In genomic region chr2:176187306-176188217, GRCh38 we compare ENCODE assay signal across 8 cellular contexts. TPM values are rescaled to one million over a fixed set of nuclear protein-coding genes. Genes with fewer than 3 reads are reported as not detected.
A peak's percentile ranks its signal among the peaks of the same experiment; 100 is the strongest.
DNase-seq lines count a peak whose midpoint lies in the region; TF ChIP-seq lines count a peak whose summit lies in the region.

No MANE protein-coding gene starts in this region.

- TF ChIP-seq CTCF in brain microvascular endothelial cell (IDR thresholded peaks at IDR 0.05; ENCODE audit: low read depth, low read length, missing control alignments) (no peak), uterus (IDR thresholded peaks at IDR 0.05) (no peak)

- no peak for TF ChIP-seq POLR2A in uterus (IDR thresholded peaks at IDR 0.05)

- H3K36me3 ChIP-seq in brain microvascular endothelial cell (replicated peaks) (no peaks in the 10 kb centered on the region), uterus (no peaks in the 10 kb centered on the region)

- no peaks in the 10 kb centered on the region for H3K36me3 Mint-ChIP-seq in IgD-negative memory B cell

- peaks cover 1 to 16% (median 15%) of the 10 kb centered on the region in 3 donors for H3K4me1 Mint-ChIP-seq in IgD-negative memory B cell

- H3K27ac Mint-ChIP-seq in IgD-negative memory B cell: no peak overlapping the region

- peaks cover 49% of the 10 kb centered on the region for H3K27me3 Mint-ChIP-seq in IgD-negative memory B cell

- peak overlapping the region; percentile 46 for H3K4me3 ChIP-seq in brain microvascular endothelial cell (ENCODE audit: low read depth, low read length)
- H3K4me3 ChIP-seq in uterus: peak overlapping the region; percentile 69 to 82

- no peak overlapping the region for H3K27ac ChIP-seq in brain microvascular endothelial cell
- peak overlapping the region; percentile 74 to 79 for H3K27ac ChIP-seq in uterus

- intact Hi-C loops in uterus (cut with DNase I; ENCODE audit: low total_unique reads): no loop called here

- H3K9me3 Mint-ChIP-seq in IgD-negative memory B cell: no peaks in the 10 kb centered on the region

- H3K27me3 ChIP-seq in brain microvascular endothelial cell (replicated peaks) (peaks cover 57% of the 10 kb centered on the region), uterus (peaks cover 0 to 4% of the 10 kb centered on the region in 2 donors)

- in situ Hi-C loops in brain microvascular endothelial cell (cut with HindIII; ENCODE audit: low pct_ligation_motif_present, low sequenced_read_pairs): no loop called here

- peaks cover 0 to 9% of the 10 kb centered on the region in 2 donors for H3K4me1 ChIP-seq in uterus

- DNase-seq in Daoy (ENCODE audit: low read depth) (peak; percentile 50), brain microvascular endothelial cell (no peak), medulla oblongata (ENCODE audit: extremely low spot score) (peak; percentile 65), uterus (no peak), dedifferentiated amniotic fluid mesenchymal stem cell (ENCODE audit: extremely low spot score) (no peak), NK-92 (lab: John Stamatoyannopoulos, UW; ENCODE audit: unreplicated experiment) (no peak)
- DNase-seq in activated CD4-positive, CD25-positive, alpha-beta regulatory T cell (lab: John Stamatoyannopoulos, UW): no peak

- H3K4me3 Mint-ChIP-seq in IgD-negative memory B cell: peak overlapping the region; percentile 79 to 96 (median 88)

- no peaks in the 10 kb centered on the region for H3K9me3 ChIP-seq in uterus

RNA-seq across cellular contexts. Expression of gene HOXD1, which starts 0.9 kb away (rescaled TPM):
- total RNA-seq in Daoy (2014; rRNA removed; shearing (Covaris generic)): 1.3 and 3.0 TPM in 2 replicates
- not detected for polyA plus RNA-seq in IgD-negative memory B cell
- total RNA-seq in uterus: 1 to 10 TPM in 1 of 4 donors, under 1 TPM in 2, not detected in 1; 0.21 to 2.9 (median 0.52) TPM

RNA-seq across cellular contexts. Expression of gene HOXD3, which starts 30.5 kb away (rescaled TPM):
- total RNA-seq in Daoy (2014; rRNA removed; shearing (Covaris generic)): 5.0 and 10.9 TPM in 2 replicates
- polyA plus RNA-seq in IgD-negative memory B cell: not detected
- 10 to 100 TPM; 14.7 to 61.2 (median 22.7) TPM for total RNA-seq in uterus

RNA-seq across cellular contexts. Expression of gene HOXD4, which starts 36.2 kb away (rescaled TPM):
- total RNA-seq in Daoy (2014; rRNA removed; shearing (Covaris generic)): 1.5 and 2.5 TPM in 2 replicates
- polyA plus RNA-seq in IgD-negative memory B cell: not detected
- total RNA-seq in uterus: 10 to 100 TPM in 2 of 4 donors, 1 to 10 TPM in 2; 6.8 to 41.6 (median 13.0) TPM

RNA-seq across cellular contexts. Expression of gene HOXD8, which starts 58.1 kb away (rescaled TPM):
- total RNA-seq in Daoy (2014; rRNA removed; shearing (Covaris generic)): 9.7 and 9.9 TPM in 2 replicates
- not detected for polyA plus RNA-seq in IgD-negative memory B cell
- 10 to 100 TPM; 25.8 to 75.6 (median 48.0) TPM for total RNA-seq in uterus

Comparison
In these comparisons a context has a peak if more than half of its experiments do, and no peak if none do; other contexts are left out.
1. DNase-seq: peak in Daoy (single experiment) and medulla oblongata (single experiment); none in brain microvascular endothelial cell (single experiment), uterus (0 of 2), activated CD4-positive, CD25-positive, alpha-beta regulatory T cell (0 of 4), dedifferentiated amniotic fluid mesenchymal stem cell (single experiment) and NK-92 (single experiment).